ENCODE assay signal across 8 cellular contexts in the genomic region with DNA sequence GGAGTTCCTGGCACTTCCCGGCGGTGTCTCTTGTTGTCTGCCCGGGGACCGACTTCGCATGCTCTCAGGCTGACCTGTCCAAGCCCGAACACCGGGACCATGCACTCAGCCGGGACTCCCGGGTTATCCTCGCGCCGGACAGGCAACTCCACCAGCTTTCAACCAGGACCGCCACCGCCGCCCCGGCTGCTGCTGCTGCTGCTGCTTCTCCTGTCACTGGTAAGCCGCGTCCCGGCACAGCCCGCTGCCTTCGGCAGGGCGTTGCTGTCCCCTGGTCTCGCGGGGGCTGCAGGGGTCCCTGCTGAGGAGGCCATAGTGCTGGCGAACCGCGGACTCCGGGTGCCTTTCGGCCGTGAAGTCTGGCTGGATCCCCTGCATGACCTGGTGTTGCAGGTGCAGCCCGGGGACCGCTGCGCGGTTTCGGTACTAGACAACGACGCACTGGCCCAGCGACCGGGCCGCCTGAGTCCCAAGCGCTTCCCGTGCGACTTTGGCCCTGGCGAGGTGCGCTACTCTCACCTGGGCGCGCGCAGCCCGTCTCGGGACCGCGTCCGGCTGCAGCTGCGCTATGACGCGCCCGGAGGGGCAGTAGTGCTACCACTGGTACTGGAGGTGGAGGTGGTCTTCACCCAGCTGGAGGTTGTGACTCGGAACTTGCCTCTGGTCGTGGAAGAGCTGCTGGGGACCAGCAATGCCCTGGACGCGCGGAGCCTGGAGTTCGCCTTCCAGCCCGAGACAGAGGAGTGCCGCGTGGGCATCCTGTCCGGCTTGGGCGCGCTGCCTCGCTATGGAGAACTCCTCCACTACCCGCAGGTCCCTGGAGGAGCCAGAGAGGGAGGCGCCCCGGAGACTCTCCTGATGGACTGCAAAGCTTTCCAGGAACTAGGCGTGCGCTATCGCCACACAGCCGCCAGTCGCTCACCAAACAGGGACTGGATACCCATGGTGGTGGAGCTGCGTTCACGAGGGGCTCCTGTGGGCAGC. TPM values are rescaled to one million over a fixed set of nuclear protein-coding genes. Genes with fewer than 3 reads are reported as not detected.
DNase-seq lines count a peak whose midpoint lies in the region; ATAC-seq and TF ChIP-seq lines count a peak whose summit lies in the region.

No MANE protein-coding gene starts in this region.

- H3K4me3 ChIP-seq in mucosa of descending colon (no peak overlapping the region), aorta (ENCODE audit: low read length in 2 of 2) (peak overlapping the region; percentile 19 to 28)

- intact Hi-C loops in mucosa of descending colon (cut with DNase I, micrococcal nuclease): loop anchor here in 1 of 2 donors (2.0 kb wide), 1 partner anchor 75 kb away; no protein-coding TSS in a partner anchor
- intact Hi-C loops in aorta (cut with DNase I): no loop called here

- no peak overlapping the region for H3K27ac ChIP-seq in aorta (ENCODE audit: low read depth in 1 of 2, low read length in 2 of 2)

- H3K9me3 Mint-ChIP-seq in endothelial cell (ENCODE audit: unreplicated experiment): no peaks in the 10 kb centered on the region

- H3K36me3 ChIP-seq in mucosa of descending colon (ENCODE audit: low read depth): no peaks in the 10 kb centered on the region
- H3K36me3 ChIP-seq in aorta (ENCODE audit: control insufficient read depth in 1 of 2, insufficient read depth in 2 of 2, low read length in 1 of 2): no peaks in the 10 kb centered on the region

- H3K27ac Mint-ChIP-seq in endothelial cell (ENCODE audit: unreplicated experiment): no peak overlapping the region

- peak; percentile 54 for ATAC-seq in mucosa of descending colon
- peak; percentile 39 for ATAC-seq in aorta (ENCODE audit: low FRiP score)

- peak overlapping the region; percentile 93 for H3K4me3 Mint-ChIP-seq in endothelial cell (ENCODE audit: unreplicated experiment)

- peaks cover 8% of the 10 kb centered on the region for H3K27me3 Mint-ChIP-seq in endothelial cell (ENCODE audit: unreplicated experiment)

- H3K4me1 Mint-ChIP-seq in endothelial cell (ENCODE audit: unreplicated experiment): peaks cover 3% of the 10 kb centered on the region

- H3K9me3 ChIP-seq in mucosa of descending colon (no peaks in the 10 kb centered on the region), aorta (ENCODE audit: control insufficient read depth, low read length) (no peaks in the 10 kb centered on the region)

- peak; percentile 3 for DNase-seq in stimulated activated CD4-positive, alpha-beta T cell treated with anti-CD3 and anti-CD28 coated beads, Interleukin-15, amount 100 ng/mL, for 24 hours
- no peak for DNase-seq in stimulated activated CD4-positive, alpha-beta T cell treated with anti-CD3 and anti-CD28 coated beads, Interleukin-4, amount 100 ng/mL, for 1 hour
- DNase-seq in endothelial cell (ENCODE audit: low spot score) (peak; percentile 54), mucosa of descending colon (peak in 2 of 3 donors; percentile 7 to 26), aorta (peak in 1 of 2 donors; percentile 74), NOMO-1 (lab: John Stamatoyannopoulos, UW; ENCODE audit: unreplicated experiment in 2 of 2) (no peak), germinal center (ENCODE audit: low spot score) (no peak), Kasumi-1 (lab: John Stamatoyannopoulos, UW) (no peak)

- no peaks in the 10 kb centered on the region for H3K36me3 Mint-ChIP-seq in endothelial cell (ENCODE audit: low read depth, unreplicated experiment)

- H3K4me1 ChIP-seq in mucosa of descending colon (ENCODE audit: low read depth) (peaks cover 7% of the 10 kb centered on the region), aorta (ENCODE audit: control insufficient read depth in 1 of 2, insufficient read depth in 2 of 2, low read length in 2 of 2) (no peaks in the 10 kb centered on the region)

- WGBS in aorta, 2 donors: 0 to 2% methylated on average over 78 to 80 of the region's 80 CpGs

- TF ChIP-seq CTCF in endothelial cell (IDR thresholded peaks at IDR 0.05; ENCODE audit: unreplicated experiment) (no peak), mucosa of descending colon (IDR thresholded peaks at IDR 0.05) (no peak)

- no peaks in the 10 kb centered on the region for H3K27me3 ChIP-seq in aorta (ENCODE audit: control insufficient read depth in 1 of 2, insufficient read depth in 2 of 2, low read length in 1 of 2)

RNA-seq across cellular contexts. Expression of a gene that starts 0.7 kb away (rescaled TPM):
- total RNA-seq in endothelial cell (ENCODE audit: unreplicated experiment) (4.6 TPM), mucosa of descending colon (1 to 10 TPM in 2 of 3 donors, under 1 TPM in 1; 0.82 to 3.3 (median 1.3) TPM), aorta (under 1 TPM; 0.16 to 0.18 TPM)
- polyA plus RNA-seq in aorta: not detected

Comparison
In these comparisons a context has a peak if more than half of its experiments do, and no peak if none do; other contexts are left out.
1. DNase-seq: peak in stimulated activated CD4-positive, alpha-beta T cell treated with anti-CD3 and anti-CD28 coated beads, Interleukin-15, amount 100 ng/mL, for 24 hours (single experiment), endothelial cell (single experiment) and mucosa of descending colon (2 of 3); none in stimulated activated CD4-positive, alpha-beta T cell treated with anti-CD3 and anti-CD28 coated beads, Interleukin-4, amount 100 ng/mL, for 1 hour (single experiment), NOMO-1 (0 of 2), germinal center (single experiment) and Kasumi-1 (0 of 2).